In genomic region chr14:70029296-70030132, GRCh38 we compare ENCODE assay signal across 15 cellular contexts.
"Had no signal": no experiment of that assay in that cellular context is flagged by ENCODE, and none has a peak within 500 bp of the region (broad histone marks: within the 10 kb centered on the region; RNA-seq: fewer than 3 reads in every experiment).

No MANE protein-coding gene starts in this region.

- DNase-seq: activated CD4-positive, alpha-beta T cell treated with anti-CD3 and anti-CD28 coated beads, Interleukin-2, amount 10 ng/mL, durations not matched to agents 7 days and 5 days; activated CD8-positive, alpha-beta memory T cell treated with anti-CD3 and anti-CD28 coated beads, Interleukin-2, amount 50 U/mL, for 48 hours; activated effector memory CD4-positive, alpha-beta T cell treated with Interleukin-2 at 50 U/mL for 16 hours; activated naive CD4-positive, alpha-beta T cell treated with anti-CD3 and anti-CD28 coated beads, Interleukin-2, amount 10 ng/mL, durations not matched to agents 7 days and 5 days; activated T-cell treated with anti-CD3 and anti-CD28 coated beads, Interleukin-2, amount 50 U/mL, for 48 hours; effector CD4-positive, alpha-beta T cell; gastrocnemius medialis; head of caudate nucleus; left ventricle myocardium superior; mesenchymal stem cell; mucosa of descending colon; naive B cell; uterus had no signal

- ATAC-seq: activated CD4-positive, CD25-positive, alpha-beta regulatory T cell treated with anti-CD3 and anti-CD28 coated beads, Interleukin-2, amount 50 U/mL, for 24 hours; esophagus mucosa; gastrocnemius medialis; left ventricle myocardium superior; mucosa of descending colon had no signal
